1 cellular context compared by ENCODE assay signal in the genomic region with DNA sequence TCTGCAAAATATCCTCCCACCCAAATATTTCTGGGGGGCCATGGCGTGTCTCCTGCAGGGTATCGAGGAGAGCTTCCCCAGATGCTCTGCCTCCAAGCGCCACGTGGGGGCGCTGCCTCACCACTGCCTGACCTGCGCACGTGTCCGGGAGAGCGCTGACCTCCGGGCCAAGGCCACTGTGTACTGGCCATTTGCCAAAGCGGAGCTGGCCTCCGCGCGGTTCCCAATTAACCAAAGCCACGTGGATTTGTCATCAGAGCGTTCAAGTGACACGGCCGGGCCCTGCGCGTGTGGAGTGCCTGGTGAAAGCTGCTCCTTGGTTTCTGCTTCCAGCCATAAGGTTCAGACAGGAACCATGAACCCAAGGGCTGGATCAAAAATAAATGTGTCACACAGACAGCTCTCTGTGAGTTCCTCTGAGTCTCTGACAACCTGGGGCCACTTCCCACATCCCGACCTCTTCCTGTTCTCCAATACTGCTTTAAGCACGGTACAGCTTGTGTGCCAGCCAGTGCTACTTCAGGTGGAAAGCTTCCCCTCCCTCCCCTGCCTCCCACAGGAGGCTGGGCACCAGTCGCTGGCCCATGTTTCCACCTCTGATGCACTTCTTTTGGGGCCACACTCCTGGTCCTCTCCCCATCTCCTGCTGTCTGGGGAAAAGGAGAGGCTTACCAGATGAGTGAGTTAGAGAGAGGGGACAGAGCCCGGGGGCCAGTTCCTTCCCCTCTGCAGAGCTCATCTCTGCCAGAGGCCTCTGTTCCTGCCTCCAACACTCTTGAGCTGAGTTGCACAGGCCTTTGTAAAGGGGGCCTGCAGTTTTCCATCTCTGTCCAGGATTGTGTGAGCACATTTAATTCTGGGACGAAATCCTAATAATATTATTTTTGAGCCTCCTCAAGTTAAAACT.
TF ChIP-seq lines count a peak whose summit lies in the region.

No MANE protein-coding gene starts in this region.

TF ChIP-seq in HepG2, 621 proteins besides CTCF, POLR2A, EP300 and RAD21 (continued from another document and continues in another):
- TF ChIP-seq SRY (CRISPR knock-in tag; IDR thresholded peaks at IDR 0.05) (peak; percentile 76), FOSL2 (CRISPR knock-in tag; IDR thresholded peaks at IDR 0.05) (peak; percentile 53; the same call in 1 of the 2 replicates), ZNF629 (CRISPR knock-in tag; conservative IDR thresholded peaks at IDR 0.05) (no peak), ZNF460 (CRISPR knock-in tag; IDR thresholded peaks at IDR 0.05; ENCODE audit: borderline replicate concordance) (no peak), THAP9 (CRISPR knock-in tag; IDR thresholded peaks at IDR 0.05; ENCODE audit: borderline replicate concordance) (peak; percentile 21; the same call in 1 of the 2 replicates), TBL1XR1 (IDR thresholded peaks at IDR 0.05; ENCODE audit: borderline replicate concordance, low read length, partially characterized antibody) (no peak), CAMTA2 (CRISPR knock-in tag; IDR thresholded peaks at IDR 0.05; ENCODE audit: borderline replicate concordance) (no peak), ARNTL (CRISPR knock-in tag; IDR thresholded peaks at IDR 0.05) (peak; percentile 99), ZNF879 (CRISPR knock-in tag; IDR thresholded peaks at IDR 0.05) (no peak), ZNF564 (CRISPR knock-in tag; IDR thresholded peaks at IDR 0.05) (no peak), HNF4A (CRISPR knock-in tag; IDR thresholded peaks at IDR 0.05) (peak; percentile 80), FLYWCH1 (CRISPR knock-in tag; IDR thresholded peaks at IDR 0.05) (no peak), TGIF2 (CRISPR knock-in tag; IDR thresholded peaks at IDR 0.05) (peak; percentile 75; the same call in 1 of the 2 replicates), YEATS4 (CRISPR knock-in tag; IDR thresholded peaks at IDR 0.05; ENCODE audit: borderline replicate concordance) (peak; percentile 82; the same call in 1 of the 2 replicates), ZNF660 (CRISPR knock-in tag; IDR thresholded peaks at IDR 0.05; ENCODE audit: borderline replicate concordance, low read depth) (no peak), PAXIP1 (CRISPR knock-in tag; conservative IDR thresholded peaks at IDR 0.05) (peak; percentile 29; the same call in 1 of the 2 replicates), ZNF484 (CRISPR knock-in tag; IDR thresholded peaks at IDR 0.05; ENCODE audit: borderline replicate concordance, low read depth) (no peak), SAP130 (CRISPR knock-in tag; IDR thresholded peaks at IDR 0.05; ENCODE audit: low read depth) (peak; percentile 75), MEIS1 (CRISPR knock-in tag; IDR thresholded peaks at IDR 0.05; ENCODE audit: borderline replicate concordance) (no peak), HIC2 (CRISPR knock-in tag; IDR thresholded peaks at IDR 0.05; ENCODE audit: low read depth) (no peak), TBX3 (IDR thresholded peaks at IDR 0.05; ENCODE audit: borderline replicate concordance) (no peak), ZNF574 (CRISPR knock-in tag; IDR thresholded peaks at IDR 0.05) (peak; percentile 78), ZBTB3 (CRISPR knock-in tag; IDR thresholded peaks at IDR 0.05; ENCODE audit: borderline replicate concordance, low read depth) (no peak), PLSCR1 (CRISPR knock-in tag; IDR thresholded peaks at IDR 0.05; ENCODE audit: borderline replicate concordance) (no peak; the same call in 1 of the 2 replicates), ZBTB43 (CRISPR knock-in tag; conservative IDR thresholded peaks at IDR 0.05) (no peak)
- TF ChIP-seq, protein P1, sequence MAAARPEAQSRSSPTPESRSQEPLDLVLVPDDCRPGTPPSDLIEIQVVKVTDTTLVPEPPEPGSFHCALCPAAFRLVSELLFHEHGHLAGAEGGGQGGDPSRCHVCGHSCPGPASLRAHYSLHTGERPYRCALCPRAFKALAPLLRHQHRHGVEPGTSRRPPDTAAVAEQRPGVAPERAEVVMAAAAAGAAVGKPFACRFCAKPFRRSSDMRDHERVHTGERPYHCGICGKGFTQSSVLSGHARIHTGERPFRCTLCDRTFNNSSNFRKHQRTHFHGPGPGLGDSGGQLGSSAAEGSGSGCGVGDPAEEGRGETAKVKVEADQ (CRISPR knock-in tag; IDR thresholded peaks at IDR 0.05; ENCODE audit: borderline replicate concordance), result 0 out of 2 replicates have a peak, but pooled peaks have one; percentile 37
- TF ChIP-seq, protein P2, sequence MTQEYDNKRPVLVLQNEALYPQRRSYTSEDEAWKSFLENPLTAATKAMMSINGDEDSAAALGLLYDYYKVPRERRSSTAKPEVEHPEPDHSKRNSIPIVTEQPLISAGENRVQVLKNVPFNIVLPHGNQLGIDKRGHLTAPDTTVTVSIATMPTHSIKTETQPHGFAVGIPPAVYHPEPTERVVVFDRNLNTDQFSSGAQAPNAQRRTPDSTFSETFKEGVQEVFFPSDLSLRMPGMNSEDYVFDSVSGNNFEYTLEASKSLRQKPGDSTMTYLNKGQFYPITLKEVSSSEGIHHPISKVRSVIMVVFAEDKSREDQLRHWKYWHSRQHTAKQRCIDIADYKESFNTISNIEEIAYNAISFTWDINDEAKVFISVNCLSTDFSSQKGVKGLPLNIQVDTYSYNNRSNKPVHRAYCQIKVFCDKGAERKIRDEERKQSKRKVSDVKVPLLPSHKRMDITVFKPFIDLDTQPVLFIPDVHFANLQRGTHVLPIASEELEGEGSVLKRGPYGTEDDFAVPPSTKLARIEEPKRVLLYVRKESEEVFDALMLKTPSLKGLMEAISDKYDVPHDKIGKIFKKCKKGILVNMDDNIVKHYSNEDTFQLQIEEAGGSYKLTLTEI (CRISPR knock-in tag; conservative IDR thresholded peaks at IDR 0.05), result no peak
- TF ChIP-seq, protein P3, sequence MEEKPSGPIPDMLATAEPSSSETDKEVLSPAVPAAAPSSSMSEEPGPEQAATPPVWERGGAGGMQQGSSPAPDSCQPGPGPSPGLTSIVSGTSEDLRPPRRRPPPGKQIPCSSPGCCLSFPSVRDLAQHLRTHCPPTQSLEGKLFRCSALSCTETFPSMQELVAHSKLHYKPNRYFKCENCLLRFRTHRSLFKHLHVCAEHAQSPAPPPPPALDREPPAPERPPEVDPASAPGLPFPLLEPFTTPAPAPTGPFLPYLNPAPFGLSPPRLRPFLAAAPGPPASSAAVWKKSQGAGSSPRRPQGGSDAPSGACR (CRISPR knock-in tag; IDR thresholded peaks at IDR 0.05), result no peak
- TF ChIP-seq, protein P4, sequence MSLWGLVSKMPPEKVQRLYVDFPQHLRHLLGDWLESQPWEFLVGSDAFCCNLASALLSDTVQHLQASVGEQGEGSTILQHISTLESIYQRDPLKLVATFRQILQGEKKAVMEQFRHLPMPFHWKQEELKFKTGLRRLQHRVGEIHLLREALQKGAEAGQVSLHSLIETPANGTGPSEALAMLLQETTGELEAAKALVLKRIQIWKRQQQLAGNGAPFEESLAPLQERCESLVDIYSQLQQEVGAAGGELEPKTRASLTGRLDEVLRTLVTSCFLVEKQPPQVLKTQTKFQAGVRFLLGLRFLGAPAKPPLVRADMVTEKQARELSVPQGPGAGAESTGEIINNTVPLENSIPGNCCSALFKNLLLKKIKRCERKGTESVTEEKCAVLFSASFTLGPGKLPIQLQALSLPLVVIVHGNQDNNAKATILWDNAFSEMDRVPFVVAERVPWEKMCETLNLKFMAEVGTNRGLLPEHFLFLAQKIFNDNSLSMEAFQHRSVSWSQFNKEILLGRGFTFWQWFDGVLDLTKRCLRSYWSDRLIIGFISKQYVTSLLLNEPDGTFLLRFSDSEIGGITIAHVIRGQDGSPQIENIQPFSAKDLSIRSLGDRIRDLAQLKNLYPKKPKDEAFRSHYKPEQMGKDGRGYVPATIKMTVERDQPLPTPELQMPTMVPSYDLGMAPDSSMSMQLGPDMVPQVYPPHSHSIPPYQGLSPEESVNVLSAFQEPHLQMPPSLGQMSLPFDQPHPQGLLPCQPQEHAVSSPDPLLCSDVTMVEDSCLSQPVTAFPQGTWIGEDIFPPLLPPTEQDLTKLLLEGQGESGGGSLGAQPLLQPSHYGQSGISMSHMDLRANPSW (CRISPR knock-in tag; IDR thresholded peaks at IDR 0.05; ENCODE audit: borderline replicate concordance), result no peak
